Comparison of ENCODE assay signal across 20 cellular contexts in the genomic region with DNA sequence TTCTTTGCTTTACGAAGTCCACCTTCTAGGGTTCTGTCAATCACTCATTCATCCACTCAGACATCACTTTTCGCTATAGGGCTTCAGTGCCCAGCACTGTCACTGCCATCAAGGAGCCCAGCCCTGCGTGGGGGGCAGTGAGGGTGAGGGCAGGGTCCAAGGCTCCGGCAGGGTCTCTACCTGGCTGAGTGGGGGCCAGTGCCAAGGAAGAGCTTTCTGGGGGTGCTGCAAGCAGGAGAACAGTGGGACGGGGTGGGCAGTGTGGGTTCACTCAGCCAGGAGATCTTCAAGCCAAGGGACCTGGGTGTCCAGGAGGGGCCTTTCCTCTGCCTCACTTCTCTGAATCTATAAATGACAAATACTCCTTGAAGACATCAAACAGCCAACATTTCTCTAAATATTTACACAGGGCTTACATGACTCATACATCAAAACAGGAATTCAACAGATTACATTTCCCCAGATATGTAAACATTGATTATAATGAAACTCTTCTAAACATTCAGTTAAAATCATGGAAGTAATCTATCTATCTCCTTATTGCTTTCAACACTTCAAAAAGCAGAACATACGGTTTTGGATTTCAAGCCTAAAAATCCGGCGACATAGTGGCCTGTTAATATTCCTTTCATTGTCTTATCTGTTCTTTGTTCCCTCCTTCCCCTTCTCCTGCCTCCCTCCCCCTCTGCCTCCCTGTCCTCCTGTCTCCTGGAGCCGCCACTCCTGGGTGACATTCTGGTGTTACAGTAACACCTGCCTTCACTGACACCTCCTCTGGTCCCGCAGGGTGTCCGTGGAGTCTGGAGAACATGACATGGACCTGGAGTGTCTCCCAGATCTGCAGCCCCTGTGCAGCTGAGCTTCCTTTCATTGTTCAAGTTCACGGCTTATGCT.
DNase-seq lines count a peak whose midpoint lies in the region; ATAC-seq, FAIRE-seq and TF ChIP-seq lines count a peak whose summit lies in the region.
"Had no signal": no experiment of that assay in that cellular context is flagged by ENCODE, and none has a peak within 500 bp of the region (broad histone marks: within the 10 kb centered on the region; RNA-seq: fewer than 3 reads in every experiment).

No MANE protein-coding gene starts in this region.

- H3K4me1 ChIP-seq in heart right ventricle: no peaks in the 10 kb centered on the region
- H3K4me1 ChIP-seq: ascending aorta had no signal

- peak; percentile 64 for DNase-seq in Right ventricle myocardium inferior (ENCODE audit: missing footprints)
- DNase-seq in heart right ventricle: no peak
- peak; percentile 31 for DNase-seq in M059J (ENCODE audit: low read depth)
- peak; percentile 11 for DNase-seq in fibroblast of peridontal ligament (ENCODE audit: extremely low read depth)
- peak; percentile 12 for DNase-seq in urothelium cell line (ENCODE audit: low spot score)
- no peak for DNase-seq in NCI-H82 treated with DMSO at 0.1 percent for 48 hours (lab: John Stamatoyannopoulos, UW; ENCODE audit: unreplicated experiment)
- no peak for DNase-seq in NCI-H226
- DNase-seq in RWPE1 (ENCODE audit: low spot score): no peak
- DNase-seq: activated CD4-positive, CD25-positive, alpha-beta regulatory T cell treated with anti-CD3 and anti-CD28 coated beads, Interleukin-2, amount 50 U/mL, for 72 hours; activated CD8-positive, alpha-beta memory T cell treated with anti-CD3 and anti-CD28 coated beads, Interleukin-2, amount 50 U/mL, for 4 hours; activated gamma-delta T cell treated with Interleukin-2 at 50 U/mL for 16 hours; foreskin melanocyte; NCI-H1694; NK-92 treated with Interleukin-12 subunit alpha and Interleukin-12 subunit beta, amount 100 ng/mL, for 24 hours; SHP77; stimulated activated naive CD8-positive, alpha-beta T cell treated with anti-CD3 and anti-CD28 coated beads, Interleukin-15, Interleukin-2, amounts not matched to agents 100 U/mL and 50 U/mL, for 24 hours had no signal

- no peaks in the 10 kb centered on the region for H3K36me3 ChIP-seq in heart right ventricle
- H3K36me3 ChIP-seq: ascending aorta had no signal

- H3K9me3 ChIP-seq in heart right ventricle: peaks cover 0 to 13% (median 0%) of the 10 kb centered on the region in 11 donors

- H3K27ac ChIP-seq in heart right ventricle: no peak overlapping the region
- H3K27ac ChIP-seq in RWPE1: no peak overlapping the region
- H3K27ac ChIP-seq: ascending aorta, KMS-11 had no signal

- FAIRE-seq in urothelium cell line (lab: Jason Lieb, UNC): no peak
- FAIRE-seq: colon, endothelial cell of umbilical vein had no signal

- intact Hi-C loops in Right ventricle myocardium inferior (cut with DNase I): no loop called here
- intact Hi-C loops in heart right ventricle (cut with DNase I): no loop called here

- ATAC-seq in Right ventricle myocardium inferior: no peak
- ATAC-seq in heart right ventricle: no peak
- ATAC-seq: stimulated activated naive CD8-positive, alpha-beta T cell treated with anti-CD3 and anti-CD28 coated beads, Interleukin-15, Interleukin-2, amounts not matched to agents 100 U/mL and 50 U/mL, for 24 hours had no signal

- peaks cover 3 to 51% (median 29%) of the 10 kb centered on the region in 7 donors for H3K27me3 ChIP-seq in heart right ventricle
- H3K27me3 ChIP-seq: ascending aorta had no signal

- 65% methylated on average over 12 of the region's 12 CpGs for whole genome bisulfite sequencing in heart right ventricle, 2 donors

- no peak for TF ChIP-seq CTCF in heart right ventricle (IDR thresholded peaks at IDR 0.05)
- no peak for TF ChIP-seq CTCF in RWPE1 (conservative IDR thresholded peaks at IDR 0.05; ENCODE audit: low read depth)

- CTCF ChIA-PET in RWPE1 (lab: Yijun Ruan, JAX): no interaction called here

- POLR2A ChIA-PET in RWPE1 (lab: Yijun Ruan, JAX; ENCODE audit: low non-redundant PET): no interaction called here

- H3K4me3 ChIP-seq in heart right ventricle: no peak overlapping the region
- H3K4me3 ChIP-seq: ascending aorta had no signal

Comparison
In these comparisons a context has a peak if more than half of its experiments do, and no peak if none do; other contexts are left out.
1. DNase-seq: peak in Right ventricle myocardium inferior (single experiment), M059J (single experiment), fibroblast of peridontal ligament (single experiment) and urothelium cell line (single experiment); none in heart right ventricle (0 of 2), NCI-H82 treated with DMSO at 0.1 percent for 48 hours (single experiment), NCI-H226 (single experiment) and RWPE1 (single experiment).